ENCODE assay signal across 23 cellular contexts in the genomic region with DNA sequence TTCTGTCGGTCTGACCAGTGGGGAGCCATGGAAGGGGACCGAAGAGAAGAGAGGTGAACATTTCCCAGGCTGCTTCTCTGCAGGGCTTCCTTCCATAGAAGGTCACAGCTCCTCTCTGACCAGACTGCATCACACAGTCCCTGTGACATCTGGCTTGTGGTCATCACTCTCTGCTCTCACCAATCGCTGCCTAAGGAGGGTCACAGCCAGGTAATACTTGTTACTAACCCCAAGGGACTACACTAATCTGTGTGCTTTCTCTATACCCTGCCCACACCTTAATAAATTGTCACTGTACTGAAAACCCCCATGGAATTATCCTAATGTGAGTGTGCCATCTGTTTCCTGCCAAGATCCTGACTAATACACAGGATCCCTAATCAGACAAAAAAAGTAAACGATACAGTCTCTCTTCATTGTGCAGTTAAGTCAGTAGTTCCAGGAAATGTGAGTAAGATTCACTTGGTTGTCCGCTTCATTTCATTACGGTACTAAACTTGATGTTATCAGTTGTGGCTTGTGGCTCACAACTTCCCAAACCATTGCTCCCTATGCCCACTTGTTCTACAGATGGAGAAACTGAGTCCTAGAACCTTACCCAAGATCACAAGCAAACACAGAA.
A peak's percentile ranks its signal among the peaks of the same experiment; 100 is the strongest.
DNase-seq lines count a peak whose midpoint lies in the region; TF ChIP-seq lines count a peak whose summit lies in the region.
"Had no signal": no experiment of that assay in that cellular context is flagged by ENCODE, and none has a peak within 500 bp of the region (broad histone marks: within the 10 kb centered on the region; RNA-seq: fewer than 3 reads in every experiment).

No MANE protein-coding gene starts in this region.

- no peak overlapping the region for H3K27ac ChIP-seq in neuronal stem cell (replicated peaks; ENCODE audit: low read length)
- H3K27ac ChIP-seq: psoas muscle, tibial nerve had no signal

- H2AFZ ChIP-seq in neuronal stem cell (ENCODE audit: low read length) = no peak overlapping the region

- H2BK15ac ChIP-seq in neuronal stem cell (ENCODE audit: low read length) = no peak overlapping the region

- H4K91ac ChIP-seq in neuronal stem cell (ENCODE audit: low read depth, low read length, poor library complexity) = no peak overlapping the region

- H3K18ac ChIP-seq in neuronal stem cell (ENCODE audit: low read length) = no peak overlapping the region

- no peak overlapping the region for H4K8ac ChIP-seq in neuronal stem cell (ENCODE audit: low read depth, low read length)

- no CpG with 5 or more reads among the region's 6 CpGs for WGBS in neuronal stem cell (ENCODE audit: extremely low coverage in 2 of 2, insufficient read length in 2 of 2, insufficient replicate concordance in 1 of 2), 2 donors

- H2BK120ac ChIP-seq in neuronal stem cell (ENCODE audit: low read depth, low read length) = no peak overlapping the region

- no peak overlapping the region for H3K4ac ChIP-seq in neuronal stem cell (ENCODE audit: low read length)

- TF ChIP-seq CTCF in foreskin fibroblast (IDR thresholded peaks at IDR 0.05; ENCODE audit: low read depth, low read length) = no peak

- H2AK5ac ChIP-seq in neuronal stem cell (ENCODE audit: low read depth, low read length) = no peak overlapping the region

- H2BK12ac ChIP-seq in neuronal stem cell (ENCODE audit: low read length) = no peak overlapping the region

- H3K23ac ChIP-seq in neuronal stem cell (ENCODE audit: low read depth, low read length, poor library complexity) = no peak overlapping the region

- no peak overlapping the region for H2BK5ac ChIP-seq in neuronal stem cell (ENCODE audit: low read length)

- H3K4me3 ChIP-seq in neuronal stem cell (ENCODE audit: low read length in 2 of 2) (no peak overlapping the region), foreskin fibroblast (ENCODE audit: low read depth in 1 of 2, low read length in 2 of 2) (no peak overlapping the region)
- H3K4me3 ChIP-seq: psoas muscle, smooth muscle cell, tibial nerve had no signal

- H3K9ac ChIP-seq in neuronal stem cell (ENCODE audit: low read depth, low read length, poor library complexity) = no peak overlapping the region
- H3K9ac ChIP-seq: SK-N-SH had no signal

- H3K79me1 ChIP-seq in neuronal stem cell (ENCODE audit: low read depth, low read length) = no peaks in the 10 kb centered on the region

- DNase-seq in activated CD4-positive, alpha-beta T cell treated with anti-CD3 and anti-CD28 coated beads for 48 hours = peak; percentile 16
- no peak for DNase-seq in activated CD4-positive, alpha-beta T cell treated with anti-CD3 and anti-CD28 coated beads for 1 hour
- DNase-seq in GF-D8 (lab: John Stamatoyannopoulos, UW) (peak; percentile 40), NCI-H69 (lab: John Stamatoyannopoulos, UW) (peak; percentile 85), dermis blood vessel endothelial cell (peak; percentile 63), neuronal stem cell (ENCODE audit: low spot score) (no peak), foreskin fibroblast (no peak), HuH-7 (ENCODE audit: low spot score) (no peak)
- DNase-seq: ACHN; CD4-positive, alpha-beta T cell; effector memory CD8-positive, alpha-beta T cell; EL; glutamatergic neuron; H7; IMR-90; NCI-H1048; NCI-H2081 treated with DMSO at 0.1 percent for 48 hours; NCI-H526; psoas muscle; SK-N-SH; T-helper 9 cell had no signal

- H3K9me3 ChIP-seq in neuronal stem cell (replicated peaks in 1 of 2; ENCODE audit: control insufficient read depth in 2 of 2, insufficient read depth in 1 of 2, low read depth in 1 of 2, low read length in 2 of 2) = peaks cover 0 to 2% of the 10 kb centered on the region in 2 donors
- H3K9me3 ChIP-seq: psoas muscle, SK-N-SH, tibial nerve had no signal

- no peaks in the 10 kb centered on the region for H3K4me1 ChIP-seq in neuronal stem cell (ENCODE audit: control insufficient read depth in 2 of 2, insufficient read depth in 1 of 2, low read depth in 1 of 2, low read length in 2 of 2)
- H3K4me1 ChIP-seq: psoas muscle, tibial nerve had no signal

- H3K36me3 ChIP-seq in neuronal stem cell (replicated peaks in 1 of 2; ENCODE audit: control insufficient read depth in 2 of 2, insufficient read depth in 2 of 2, low read length in 2 of 2) = no peaks in the 10 kb centered on the region
- H3K36me3 ChIP-seq: tibial nerve had no signal

- no peak overlapping the region for H3K14ac ChIP-seq in neuronal stem cell (ENCODE audit: low read length)

- no peak overlapping the region for H3K4me2 ChIP-seq in neuronal stem cell (ENCODE audit: insufficient read depth, low read length, poor library complexity, severe bottlenecking)
- H3K4me2 ChIP-seq: SK-N-SH, smooth muscle cell had no signal

- no peaks in the 10 kb centered on the region for H3K27me3 ChIP-seq in neuronal stem cell (ENCODE audit: control insufficient read depth in 3 of 3, insufficient read depth in 3 of 3, low read depth in 1 of 3, low read length in 3 of 3)
- H3K27me3 ChIP-seq: tibial nerve had no signal

Comparison
In these comparisons a context has a peak if more than half of its experiments do, and no peak if none do; other contexts are left out.
1. DNase-seq: peak in activated CD4-positive, alpha-beta T cell treated with anti-CD3 and anti-CD28 coated beads for 48 hours (single experiment), GF-D8 (single experiment), NCI-H69 (single experiment) and dermis blood vessel endothelial cell (single experiment); none in activated CD4-positive, alpha-beta T cell treated with anti-CD3 and anti-CD28 coated beads for 1 hour (single experiment), neuronal stem cell (single experiment), foreskin fibroblast (0 of 2) and HuH-7 (single experiment).